Comparison of ENCODE assay signal across 2 cellular contexts in the genomic region with DNA sequence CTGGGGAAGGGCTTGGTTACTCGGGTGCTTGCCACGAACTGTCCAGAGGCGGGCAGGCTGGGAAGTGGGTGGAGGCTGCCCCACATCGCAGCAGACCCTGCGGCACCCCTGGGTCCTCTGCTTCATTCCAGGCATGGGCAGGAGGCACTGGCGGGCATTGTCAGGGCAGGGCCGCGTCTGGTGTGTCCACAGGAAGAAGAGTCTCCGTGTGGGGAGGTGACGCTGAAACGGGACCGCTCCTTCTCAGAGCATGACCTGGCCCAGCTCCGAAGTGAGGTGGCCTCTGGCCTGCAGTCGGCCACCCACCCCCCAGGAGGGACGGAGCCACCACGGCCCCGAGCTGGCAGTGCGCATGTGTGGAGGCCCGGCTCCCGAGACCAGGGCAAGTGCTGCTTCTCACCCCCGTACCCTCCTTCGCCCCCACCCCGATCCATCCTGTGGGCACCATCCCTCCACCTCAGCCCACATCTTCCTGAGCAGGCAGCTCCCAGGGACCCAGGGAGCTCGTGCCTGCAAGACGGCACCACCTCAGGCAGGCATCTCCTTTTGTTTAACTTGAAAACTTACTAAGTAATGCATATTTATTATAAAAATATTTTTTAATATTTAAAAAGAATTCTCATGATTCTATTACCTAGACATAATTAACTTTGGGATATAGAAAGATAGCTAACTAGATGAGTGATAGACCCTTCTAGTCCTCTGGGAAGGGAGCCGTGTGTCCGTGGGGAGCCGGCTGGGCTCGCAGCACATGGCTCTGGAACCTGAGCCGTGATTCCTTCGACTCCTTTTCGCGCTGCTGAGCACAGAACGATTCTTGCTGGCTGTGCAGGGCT.
A peak's percentile ranks its signal among the peaks of the same experiment; 100 is the strongest.
TF ChIP-seq lines count a peak whose summit lies in the region.

No MANE protein-coding gene starts in this region.

TF ChIP-seq in HEK293, 187 proteins besides CTCF, POLR2A, EP300 and RAD21:
- TF ChIP-seq ZNF544 (tag by site-specific recombination; IDR thresholded peaks at IDR 0.05) (no peak), EGR2 (tag by site-specific recombination; IDR thresholded peaks at IDR 0.05; ENCODE audit: low read depth) (0 out of 2 replicates have a peak, but pooled peaks have one; percentile 7)

TF ChIP-seq in K562, 482 proteins besides CTCF, POLR2A, EP300 and RAD21:
- TF ChIP-seq POLR2G (IDR thresholded peaks at IDR 0.05; ENCODE audit: low read depth, low read length) (0 out of 2 replicates have a peak, but pooled peaks have one; percentile 18), PRMT5 (CRISPR knock-in tag; IDR thresholded peaks at IDR 0.05) (no peak), RBFOX2 (IDR thresholded peaks at IDR 0.05; ENCODE audit: low read depth, low read length) (no peak), TCF7 (IDR thresholded peaks at IDR 0.05; ENCODE audit: borderline replicate concordance) (no peak)
- TF ChIP-seq, protein P1, sequence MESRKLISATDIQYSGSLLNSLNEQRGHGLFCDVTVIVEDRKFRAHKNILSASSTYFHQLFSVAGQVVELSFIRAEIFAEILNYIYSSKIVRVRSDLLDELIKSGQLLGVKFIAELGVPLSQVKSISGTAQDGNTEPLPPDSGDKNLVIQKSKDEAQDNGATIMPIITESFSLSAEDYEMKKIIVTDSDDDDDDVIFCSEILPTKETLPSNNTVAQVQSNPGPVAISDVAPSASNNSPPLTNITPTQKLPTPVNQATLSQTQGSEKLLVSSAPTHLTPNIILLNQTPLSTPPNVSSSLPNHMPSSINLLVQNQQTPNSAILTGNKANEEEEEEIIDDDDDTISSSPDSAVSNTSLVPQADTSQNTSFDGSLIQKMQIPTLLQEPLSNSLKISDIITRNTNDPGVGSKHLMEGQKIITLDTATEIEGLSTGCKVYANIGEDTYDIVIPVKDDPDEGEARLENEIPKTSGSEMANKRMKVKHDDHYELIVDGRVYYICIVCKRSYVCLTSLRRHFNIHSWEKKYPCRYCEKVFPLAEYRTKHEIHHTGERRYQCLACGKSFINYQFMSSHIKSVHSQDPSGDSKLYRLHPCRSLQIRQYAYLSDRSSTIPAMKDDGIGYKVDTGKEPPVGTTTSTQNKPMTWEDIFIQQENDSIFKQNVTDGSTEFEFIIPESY (CRISPR knock-in tag; IDR thresholded peaks at IDR 0.05), result no peak
